ENCODE assay signal across 8 cellular contexts in genomic region chr18:45967007-45967706, GRCh38.
DNase-seq lines count a peak whose midpoint lies in the region; ATAC-seq and TF ChIP-seq lines count a peak whose summit lies in the region.

TSS of gene EPG5 (minus strand) at chr18:45967329. CDS start at chr18:45967239, 90 bp downstream.

- peak; percentile 96 for ATAC-seq in GM21528 (IDR thresholded peaks at IDR 0.05; ENCODE audit: low FRiP score, unreplicated experiment)

- H3K9ac ChIP-seq in OCI-LY3 (ENCODE audit: low read length), result peak within 1 kb of the TSS; percentile 80

- H3K36me3 ChIP-seq in OCI-LY3 (replicated peaks; ENCODE audit: low read depth, low read length), result peaks cover 4% of the 10 kb centered on the region

- H3K27me3 ChIP-seq in OCI-LY3 (ENCODE audit: low read depth, low read length), result no peaks in the 10 kb centered on the region

- H2AFZ ChIP-seq in OCI-LY3 (ENCODE audit: low read depth, low read length), result peak within 1 kb of the TSS; percentile 97

- peak within 1 kb of the TSS; percentile 99 for H3K4me2 ChIP-seq in OCI-LY3 (ENCODE audit: low read length)

- peak within 1 kb of the TSS; percentile 80 for H3K4me3 ChIP-seq in OCI-LY3 (ENCODE audit: low read length)

- peaks cover 22% of the 10 kb centered on the region for H3K79me2 ChIP-seq in OCI-LY3 (ENCODE audit: low read length)

- H4K20me1 ChIP-seq in OCI-LY3 (ENCODE audit: insufficient read depth, low read length), result no peaks in the 10 kb centered on the region

- TF ChIP-seq CTCF in OCI-LY3 (IDR thresholded peaks at IDR 0.05; ENCODE audit: low read depth, low read length), result no peak

- H3K27ac ChIP-seq in OCI-LY3 (ENCODE audit: low read length), result peak within 1 kb of the TSS; percentile 5

- DNase-seq in DMS 273 treated with DMSO at 0.1 percent for 48 hours (lab: John Stamatoyannopoulos, UW) (peak; percentile 84), HuH-7.5 (ENCODE audit: low spot score) (peak; percentile 71), epidermal melanocyte (ENCODE audit: insufficient read length, low spot score) (peak; percentile 79), midbrain (lab: John Stamatoyannopoulos, UW) (peak; percentile 94)
- peak; percentile 93 for DNase-seq in activated CD8-positive, alpha-beta memory T cell treated with anti-CD3 and anti-CD28 coated beads, Interleukin-2, amount 50 U/mL, for 48 hours
- peak; percentile 89 for DNase-seq in stimulated activated CD8-positive, alpha-beta memory T cell treated with anti-CD3 and anti-CD28 coated beads, Interleukin-15, amount 100 ng/mL, for 48 hours (ENCODE audit: low read depth in 2 of 2)

- peaks cover 4% of the 10 kb centered on the region for H3K4me1 ChIP-seq in OCI-LY3 (ENCODE audit: low read length)

- no peaks in the 10 kb centered on the region for H3K9me3 ChIP-seq in OCI-LY3 (ENCODE audit: insufficient read depth, low read length)

Comparison
In these comparisons a context has a peak if more than half of its experiments do, and no peak if none do; other contexts are left out.
1. Peak in every context shown above with its lines: DNase-seq, ATAC-seq, H3K4me3 ChIP-seq and H3K27ac ChIP-seq.